ENCODE assay signal across 24 cellular contexts in genomic region chr3:58631742-58632141, GRCh38. TPM values are rescaled to one million over a fixed set of nuclear protein-coding genes. Genes with fewer than 3 reads are reported as not detected.
DNase-seq lines count a peak whose midpoint lies in the region; TF ChIP-seq lines count a peak whose summit lies in the region.
"Had no signal": no experiment of that assay in that cellular context is flagged by ENCODE, and none has a peak within 500 bp of the region (broad histone marks: within the 10 kb centered on the region; RNA-seq: fewer than 3 reads in every experiment).

No MANE protein-coding gene starts in this region.

- no peaks in the 10 kb centered on the region for H3K9me3 ChIP-seq in endodermal cell (ENCODE audit: control insufficient read depth, low read length)
- no peaks in the 10 kb centered on the region for H3K9me3 ChIP-seq in neuronal stem cell (replicated peaks in 1 of 2; ENCODE audit: control insufficient read depth in 2 of 2, insufficient read depth in 1 of 2, low read depth in 1 of 2, low read length in 2 of 2)
- H3K9me3 ChIP-seq: A549; BE2C; BLaER1 treated with 17β-estradiol and CSF1 and Interleukin-3, amounts not matched to agents 10 nM and 100 nM; HAP-1 had no signal

- DNase-seq in EL, result peak; percentile 23
- DNase-seq in NCI-H226, result peak; percentile 51
- no peak for DNase-seq in endodermal cell
- DNase-seq in neuronal stem cell (ENCODE audit: low spot score), result no peak
- no peak for DNase-seq in NCI-H1930 (lab: John Stamatoyannopoulos, UW)
- no peak for DNase-seq in NCI-H2227 treated with DMSO at 0.1 percent for 48 hours (lab: John Stamatoyannopoulos, UW)
- DNase-seq in hippocampal formation (lab: John Stamatoyannopoulos, UW), result no peak
- DNase-seq in UCSD-AML1 (lab: John Stamatoyannopoulos, UW; ENCODE audit: unreplicated experiment), result no peak
- DNase-seq: 8988T; ACHN; AML-193; BE2C; CD4-positive, alpha-beta T cell; CD8-positive, alpha-beta memory T cell; DMS 273 treated with DMSO at 0.1 percent for 48 hours; DMS79; GDM1; GOT3; HFFc6 had no signal

- no peak overlapping the region for H3K14ac ChIP-seq in neuronal stem cell (ENCODE audit: low read length)

- no peak overlapping the region for H2AFZ ChIP-seq in neuronal stem cell (ENCODE audit: low read length)

- H3K9ac ChIP-seq in endodermal cell (ENCODE audit: extremely low read depth, low read length, poor library complexity, severe bottlenecking) (no peak overlapping the region), neuronal stem cell (ENCODE audit: low read depth, low read length, poor library complexity) (no peak overlapping the region)
- H3K9ac ChIP-seq: BLaER1 treated with 17β-estradiol and CSF1 and Interleukin-3, amounts not matched to agents 10 nM and 100 nM had no signal

- no peak for TF ChIP-seq CTCF in endodermal cell (conservative IDR thresholded peaks at IDR 0.05)

- H3K4me3 Mint-ChIP-seq in endodermal cell, result no peak overlapping the region
- H3K4me3 Mint-ChIP-seq: CD14-positive monocyte; CD4-positive, alpha-beta T cell; CD8-positive, alpha-beta memory T cell; HFFc6 had no signal

- no peak overlapping the region for H3K4me3 ChIP-seq in endodermal cell (ENCODE audit: low read length)
- no peak overlapping the region for H3K4me3 ChIP-seq in neuronal stem cell (ENCODE audit: low read length in 2 of 2)
- H3K4me3 ChIP-seq: A549; BLaER1 treated with 17β-estradiol and CSF1 and Interleukin-3, amounts not matched to agents 10 nM and 100 nM; GM12878; HAP-1 had no signal

- H3K27me3 ChIP-seq in endodermal cell (ENCODE audit: control insufficient read depth, insufficient read depth, low read length, poor library complexity, severe bottlenecking), result peaks cover 13% of the 10 kb centered on the region
- no peaks in the 10 kb centered on the region for H3K27me3 ChIP-seq in neuronal stem cell (ENCODE audit: control insufficient read depth in 3 of 3, insufficient read depth in 3 of 3, low read depth in 1 of 3, low read length in 3 of 3)
- H3K27me3 ChIP-seq: BE2C had no signal

- no peaks in the 10 kb centered on the region for H3K4me1 Mint-ChIP-seq in endodermal cell
- H3K4me1 Mint-ChIP-seq: CD14-positive monocyte; CD8-positive, alpha-beta memory T cell had no signal

- H3K27ac Mint-ChIP-seq in endodermal cell, result peak overlapping the region; percentile 17
- H3K27ac Mint-ChIP-seq: CD14-positive monocyte; CD4-positive, alpha-beta T cell; CD8-positive, alpha-beta memory T cell; HFFc6 had no signal

- H3K4ac ChIP-seq in neuronal stem cell (ENCODE audit: low read length), result no peak overlapping the region

- H3K4me2 ChIP-seq in neuronal stem cell (ENCODE audit: insufficient read depth, low read length, poor library complexity, severe bottlenecking), result no peak overlapping the region
- H3K4me2 ChIP-seq: A549 had no signal

- no peak overlapping the region for H4K91ac ChIP-seq in neuronal stem cell (ENCODE audit: low read depth, low read length, poor library complexity)

- no peak overlapping the region for H3K18ac ChIP-seq in neuronal stem cell (ENCODE audit: low read length)

- no peak overlapping the region for H2BK15ac ChIP-seq in neuronal stem cell (ENCODE audit: low read length)

- H2BK5ac ChIP-seq in neuronal stem cell (ENCODE audit: low read length), result no peak overlapping the region

- H3K27ac ChIP-seq in endodermal cell (ENCODE audit: low read depth, low read length) (no peak overlapping the region), neuronal stem cell (replicated peaks; ENCODE audit: low read length) (no peak overlapping the region)
- H3K27ac ChIP-seq: A549 had no signal

- H4K8ac ChIP-seq in neuronal stem cell (ENCODE audit: low read depth, low read length), result no peak overlapping the region

- H2BK12ac ChIP-seq in neuronal stem cell (ENCODE audit: low read length), result no peak overlapping the region

- H3K36me3 Mint-ChIP-seq in endodermal cell (ENCODE audit: low read depth), result no peaks in the 10 kb centered on the region
- H3K36me3 Mint-ChIP-seq: CD14-positive monocyte; CD8-positive, alpha-beta memory T cell had no signal

- no peak overlapping the region for H3K23ac ChIP-seq in neuronal stem cell (ENCODE audit: low read depth, low read length, poor library complexity)

- no peaks in the 10 kb centered on the region for H3K36me3 ChIP-seq in endodermal cell (ENCODE audit: control insufficient read depth, insufficient read depth, low read length)
- H3K36me3 ChIP-seq in neuronal stem cell (replicated peaks in 1 of 2; ENCODE audit: control insufficient read depth in 2 of 2, insufficient read depth in 2 of 2, low read length in 2 of 2), result no peaks in the 10 kb centered on the region
- H3K36me3 ChIP-seq: BE2C; BLaER1 treated with 17β-estradiol and CSF1 and Interleukin-3, amounts not matched to agents 10 nM and 100 nM; HAP-1 had no signal

- H3K27me3 Mint-ChIP-seq in endodermal cell (ENCODE audit: insufficient read depth), result peaks cover 47% of the 10 kb centered on the region

- peak overlapping the region; percentile 64 for H2AK5ac ChIP-seq in neuronal stem cell (ENCODE audit: low read depth, low read length)

- H3K4me1 ChIP-seq in endodermal cell (ENCODE audit: control insufficient read depth, insufficient read depth, low read length) (no peaks in the 10 kb centered on the region), neuronal stem cell (ENCODE audit: control insufficient read depth in 2 of 2, insufficient read depth in 1 of 2, low read depth in 1 of 2, low read length in 2 of 2) (peaks cover 9% of the 10 kb centered on the region in 2 donors)
- H3K4me1 ChIP-seq: A549, BE2C, HAP-1 had no signal

- WGBS in endodermal cell (ENCODE audit: insufficient coverage in 1 of 2, insufficient read length in 1 of 2), 2 experiments, result 59 to 62% methylated on average over 4 of the region's 4 CpGs
- no CpG with 5 or more reads among the region's 4 CpGs for WGBS in neuronal stem cell (ENCODE audit: extremely low coverage in 2 of 2, insufficient read length in 2 of 2, insufficient replicate concordance in 1 of 2), 2 donors

- no peaks in the 10 kb centered on the region for H3K79me1 ChIP-seq in neuronal stem cell (ENCODE audit: low read depth, low read length)

- H3K9me3 Mint-ChIP-seq in endodermal cell, result no peaks in the 10 kb centered on the region
- H3K9me3 Mint-ChIP-seq: CD14-positive monocyte; CD4-positive, alpha-beta T cell; CD8-positive, alpha-beta memory T cell; HFFc6 had no signal

- no peak overlapping the region for H2BK120ac ChIP-seq in neuronal stem cell (ENCODE audit: low read depth, low read length)

RNA-seq across cellular contexts. Expression of gene FAM3D, which starts 34.8 kb away (rescaled TPM):
- not detected for total RNA-seq in endodermal cell
- not detected for polyA plus RNA-seq in endodermal cell (2013, experiment 1 of 2)
- 0.21 TPM for polyA plus RNA-seq in endodermal cell (2013, experiment 2 of 2)
- polyA plus RNA-seq in neuronal stem cell (2013, experiment 1 of 2), result 0.08 TPM
- 0.08 TPM for polyA plus RNA-seq in neuronal stem cell (2013, experiment 2 of 2)
- total RNA-seq: CD4-positive, alpha-beta T cell; CD8-positive, alpha-beta memory T cell; GM12878; HFFc6 had no signal
- polyA plus RNA-seq: A549; CD8-positive, alpha-beta memory T cell had no signal

RNA-seq across cellular contexts. Expression of gene FAM107A, which starts 54.6 kb away (rescaled TPM):
- total RNA-seq in endodermal cell, result not detected
- polyA plus RNA-seq in endodermal cell (2013, experiment 1 of 2), result 2.4 TPM
- polyA plus RNA-seq in endodermal cell (2013, experiment 2 of 2), result 2.2 TPM
- 2.1 TPM for polyA plus RNA-seq in neuronal stem cell (2013, experiment 1 of 2)
- polyA plus RNA-seq in neuronal stem cell (2013, experiment 2 of 2), result 2.0 TPM
- total RNA-seq: CD4-positive, alpha-beta T cell; CD8-positive, alpha-beta memory T cell; GM12878 had no signal
- polyA plus RNA-seq: CD14-positive monocyte; CD8-positive, alpha-beta memory T cell; GM12878 had no signal

Comparison
In these comparisons a context has a peak if more than half of its experiments do, and no peak if none do; other contexts are left out.
1. DNase-seq: peak in EL (single experiment) and NCI-H226 (single experiment); none in endodermal cell (single experiment), neuronal stem cell (single experiment), NCI-H1930 (0 of 2), NCI-H2227 treated with DMSO at 0.1 percent for 48 hours (single experiment), hippocampal formation (0 of 2) and UCSD-AML1 (single experiment).